In the genomic region with DNA sequence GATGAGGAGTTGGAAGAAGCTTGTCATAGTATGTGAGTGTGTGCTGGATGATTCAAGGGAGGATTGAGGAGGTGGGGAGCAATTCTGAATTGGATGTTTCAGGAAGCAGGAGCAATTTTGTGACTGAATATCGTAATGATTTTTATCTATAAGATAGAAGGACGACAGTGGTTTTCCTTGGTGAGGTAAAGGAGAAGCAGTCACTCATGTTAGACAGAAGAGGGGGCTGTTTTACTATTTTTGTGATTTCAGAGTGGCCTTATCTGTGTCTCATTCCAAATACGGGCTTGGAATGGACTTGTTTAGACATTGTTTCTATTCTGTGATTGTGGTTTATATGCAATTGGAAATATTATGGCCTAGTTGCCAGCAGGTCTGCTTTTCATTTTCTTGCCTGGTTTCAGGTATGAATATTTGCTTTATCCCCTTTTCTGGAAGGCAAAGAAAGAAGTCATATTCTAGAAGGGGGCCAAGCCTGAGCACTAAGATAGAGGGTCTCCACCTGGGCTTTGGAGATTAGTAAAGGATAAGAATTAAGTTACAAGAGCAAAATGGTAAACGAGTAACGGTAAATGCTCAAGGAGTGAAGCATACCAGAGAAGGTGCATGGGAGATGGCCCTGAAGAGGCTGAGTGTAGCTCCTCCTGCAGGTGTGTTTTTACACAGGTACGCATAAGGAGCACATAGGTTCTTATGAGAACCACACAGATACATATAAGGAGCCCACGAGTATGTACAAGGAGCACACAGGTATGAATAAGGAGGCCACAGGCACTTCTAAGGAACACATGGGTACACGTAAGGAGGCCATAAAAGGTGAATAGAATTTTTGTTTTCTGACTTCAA, we compare ENCODE assay signal across 8 cellular contexts.
DNase-seq lines count a peak whose midpoint lies in the region; ATAC-seq and TF ChIP-seq lines count a peak whose summit lies in the region.

No MANE protein-coding gene starts in this region.

- peaks cover 11% of the 10 kb centered on the region for H3K4me1 Mint-ChIP-seq in WTC11

- peak; percentile 25; the same call in 1 of the 2 replicates for TF ChIP-seq CTCF in GM12875 (IDR thresholded peaks at IDR 0.05; ENCODE audit: borderline replicate concordance, insufficient read depth, low read depth, low read length)
- peak; percentile 13; the same call in 1 of the 2 replicates for TF ChIP-seq CTCF in WTC11 (IDR thresholded peaks at IDR 0.05)
- peak; percentile 19 to 25 for TF ChIP-seq CTCF in left lung (IDR thresholded peaks at IDR 0.05)

- POLR2A ChIA-PET in WTC11 (lab: Charles Lee): no interaction called here

- in situ Hi-C loops in ACHN (cut with HindIII; ENCODE audit: low pct_ligation_motif_present, low pct_unique_long_range_greater_than_20kb, low sequenced_read_pairs): no loop called here

- DNase-seq in ACHN (peak; percentile 48), NCI-H2107 treated with DMSO at 0.1 percent for 48 hours (lab: John Stamatoyannopoulos, UW; ENCODE audit: unreplicated experiment) (peak; percentile 53), WTC11 (ENCODE audit: low spot score) (no peak), left lung (no peak)
- no peak for DNase-seq in activated effector memory CD4-positive, alpha-beta T cell treated with anti-CD3 and anti-CD28 coated beads, Interleukin-2, amount 50 U/mL, for 16 hours

- H3K36me3 Mint-ChIP-seq in WTC11: no peaks in the 10 kb centered on the region

- no peaks in the 10 kb centered on the region for H3K4me1 ChIP-seq in left lung

- no peak overlapping the region for H3K4me3 Mint-ChIP-seq in WTC11

- H3K9me3 Mint-ChIP-seq in WTC11: peaks cover 22% of the 10 kb centered on the region

- no peak overlapping the region for H3K4me3 ChIP-seq in GM12875 (ENCODE audit: low read depth, low read length)
- no peak overlapping the region for H3K4me3 ChIP-seq in left lung

- peak; percentile 92 for ATAC-seq in WTC11
- peak; percentile 76 for ATAC-seq in left lung
- ATAC-seq in HG03469 (IDR thresholded peaks at IDR 0.05; ENCODE audit: unreplicated experiment): no peak
- no peak for ATAC-seq in GM19023 (IDR thresholded peaks at IDR 0.05; ENCODE audit: unreplicated experiment)

- H3K9me3 ChIP-seq in left lung: peaks cover 0 to 10% of the 10 kb centered on the region in 2 donors

- intact Hi-C loops in left lung (cut with DNase I): no loop called here

- CTCF ChIA-PET in WTC11 (lab: Charles Lee): interaction anchor here (0.6 to 1.2 kb wide), 13 partner anchors 10 to 387 kb away, joined by 3 to 9 read pairs (median 3); a partner anchor contains a TSS

- no peaks in the 10 kb centered on the region for H3K27me3 ChIP-seq in left lung

- no peak overlapping the region for H3K27ac Mint-ChIP-seq in WTC11

- H3K36me3 ChIP-seq in left lung: no peaks in the 10 kb centered on the region

- no peak overlapping the region for H3K27ac ChIP-seq in left lung

- H3K27me3 Mint-ChIP-seq in WTC11 (ENCODE audit: low read depth): no peaks in the 10 kb centered on the region

TF ChIP-seq in WTC11, 78 proteins besides CTCF, POLR2A, EP300 and RAD21:
- TF ChIP-seq KAT7 (CRISPR knock-in tag; IDR thresholded peaks at IDR 0.05; ENCODE audit: borderline replicate concordance): no peak
- no peak for TF ChIP-seq FOXJ3 (CRISPR knock-in tag; IDR thresholded peaks at IDR 0.05; ENCODE audit: borderline replicate concordance)
- no peak for TF ChIP-seq ZNF423 (CRISPR knock-in tag; IDR thresholded peaks at IDR 0.05)
- TF ChIP-seq FOXP1 (CRISPR knock-in tag; IDR thresholded peaks at IDR 0.05; ENCODE audit: borderline replicate concordance): no peak
- TF ChIP-seq CBFB (CRISPR knock-in tag; IDR thresholded peaks at IDR 0.05; ENCODE audit: low read depth): no peak
- TF ChIP-seq, protein P1, sequence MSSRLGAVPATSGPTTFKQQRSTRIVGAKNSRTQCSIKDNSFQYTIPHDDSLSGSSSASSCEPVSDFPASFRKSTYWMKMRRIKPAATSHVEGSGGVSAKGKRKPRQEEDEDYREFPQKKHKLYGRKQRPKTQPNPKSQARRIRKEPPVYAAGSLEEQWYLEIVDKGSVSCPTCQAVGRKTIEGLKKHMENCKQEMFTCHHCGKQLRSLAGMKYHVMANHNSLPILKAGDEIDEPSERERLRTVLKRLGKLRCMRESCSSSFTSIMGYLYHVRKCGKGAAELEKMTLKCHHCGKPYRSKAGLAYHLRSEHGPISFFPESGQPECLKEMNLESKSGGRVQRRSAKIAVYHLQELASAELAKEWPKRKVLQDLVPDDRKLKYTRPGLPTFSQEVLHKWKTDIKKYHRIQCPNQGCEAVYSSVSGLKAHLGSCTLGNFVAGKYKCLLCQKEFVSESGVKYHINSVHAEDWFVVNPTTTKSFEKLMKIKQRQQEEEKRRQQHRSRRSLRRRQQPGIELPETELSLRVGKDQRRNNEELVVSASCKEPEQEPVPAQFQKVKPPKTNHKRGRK (CRISPR knock-in tag; IDR thresholded peaks at IDR 0.05; ENCODE audit: borderline replicate concordance): no peak
- no peak for TF ChIP-seq GRHL2 (CRISPR knock-in tag; IDR thresholded peaks at IDR 0.05; ENCODE audit: insufficient replicate concordance, severe bottlenecking)
- no peak for TF ChIP-seq SMAD4 (CRISPR knock-in tag; IDR thresholded peaks at IDR 0.05)
- TF ChIP-seq NFATC4 (CRISPR knock-in tag; IDR thresholded peaks at IDR 0.05): no peak
- no peak for TF ChIP-seq EMX1 (CRISPR knock-in tag; IDR thresholded peaks at IDR 0.05)
- TF ChIP-seq, protein P2, sequence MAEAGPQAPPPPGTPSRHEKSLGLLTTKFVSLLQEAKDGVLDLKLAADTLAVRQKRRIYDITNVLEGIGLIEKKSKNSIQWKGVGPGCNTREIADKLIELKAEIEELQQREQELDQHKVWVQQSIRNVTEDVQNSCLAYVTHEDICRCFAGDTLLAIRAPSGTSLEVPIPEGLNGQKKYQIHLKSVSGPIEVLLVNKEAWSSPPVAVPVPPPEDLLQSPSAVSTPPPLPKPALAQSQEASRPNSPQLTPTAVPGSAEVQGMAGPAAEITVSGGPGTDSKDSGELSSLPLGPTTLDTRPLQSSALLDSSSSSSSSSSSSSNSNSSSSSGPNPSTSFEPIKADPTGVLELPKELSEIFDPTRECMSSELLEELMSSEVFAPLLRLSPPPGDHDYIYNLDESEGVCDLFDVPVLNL (CRISPR knock-in tag; IDR thresholded peaks at IDR 0.05; ENCODE audit: borderline replicate concordance, low read depth): no peak

Comparison
In these comparisons a context has a peak if more than half of its experiments do, and no peak if none do; other contexts are left out.
1. DNase-seq: peak in ACHN (single experiment) and NCI-H2107 treated with DMSO at 0.1 percent for 48 hours (single experiment); none in WTC11 (single experiment), left lung (0 of 2) and activated effector memory CD4-positive, alpha-beta T cell treated with anti-CD3 and anti-CD28 coated beads, Interleukin-2, amount 50 U/mL, for 16 hours (single experiment).
2. ATAC-seq: peak in WTC11 (single experiment) and left lung (single experiment); none in HG03469 (single experiment) and GM19023 (single experiment).
3. Peak in every context shown above with its lines, with median percentiles within 50 percentile points of each other: CTCF ChIP-seq.